30 cellular contexts compared by ENCODE assay signal in the genomic region with DNA sequence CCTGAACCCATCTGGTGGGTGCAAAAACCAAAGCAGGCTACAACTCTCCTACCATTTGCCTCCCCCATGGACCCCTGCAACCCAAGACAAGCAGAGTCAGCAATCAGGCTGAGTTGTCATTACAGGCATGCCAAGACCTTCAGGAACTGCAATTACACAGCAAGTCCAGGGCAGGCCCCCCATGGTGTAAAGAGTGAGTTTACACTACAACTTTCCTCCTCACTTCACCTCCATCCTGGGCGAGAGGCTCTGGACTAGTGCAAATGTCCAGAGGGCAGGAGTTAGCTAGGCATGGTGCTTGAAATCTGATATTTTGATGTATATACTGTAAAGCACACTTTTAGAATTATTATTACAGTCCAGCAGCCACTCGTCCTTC. TPM values are rescaled to one million over a fixed set of nuclear protein-coding genes. Genes with fewer than 3 reads are reported as not detected.
"Had no signal": no experiment of that assay in that cellular context is flagged by ENCODE, and none has a peak within 500 bp of the region (broad histone marks: within the 10 kb centered on the region; RNA-seq: fewer than 3 reads in every experiment).

No MANE protein-coding gene starts in this region.

- H3K9me3 ChIP-seq: adrenal gland, ascending aorta, esophagus muscularis mucosa, heart right ventricle, left lung, lower lobe of right lung, mucosa of descending colon, ovary, prostate gland, stomach, thyroid gland, upper lobe of left lung had no signal

- H3K4me1 ChIP-seq: adrenal gland, ascending aorta, foreskin keratinocyte, left lung, lower lobe of right lung, prostate gland, stomach, thyroid gland had no signal

- ATAC-seq: heart right ventricle; left lung; lower lobe of right lung; stimulated activated naive B cell treated with anti-CD40 and anti-IgM and Interleukin-4, amounts not matched to agents 10 μg/mL and 1 μg/mL and 100 μg/mL, for 72 hours; T-helper 17 cell had no signal

- H3K36me3 Mint-ChIP-seq: activated naive CD8-positive, alpha-beta T cell treated with anti-CD3 and anti-CD28 coated beads for 36 hours; brain; stimulated activated naive B cell treated with anti-CD40 and anti-IgM and Interleukin-4, amounts not matched to agents 10 μg/mL and 1 μg/mL and 100 μg/mL, for 72 hours had no signal

- H3K27ac ChIP-seq: adrenal gland, ascending aorta, esophagus muscularis mucosa, foreskin keratinocyte, heart right ventricle, left lung, lower lobe of right lung, ovary, prostate gland, stomach, thyroid gland, upper lobe of left lung had no signal

- H3K27me3 ChIP-seq: adrenal gland, ascending aorta, esophagus muscularis mucosa, foreskin keratinocyte, heart right ventricle, left lung, ovary, stomach, thyroid gland, upper lobe of left lung had no signal

- H3K4me3 Mint-ChIP-seq: activated CD4-positive, alpha-beta memory T cell treated with anti-CD3 and anti-CD28 coated beads, Interleukin-2, amount 10 ng/mL, durations not matched to agents 7 days and 5 days; activated CD4-positive, alpha-beta T cell treated with anti-CD3 and anti-CD28 coated beads, Interleukin-2, amount 10 ng/mL, durations not matched to agents 7 days and 5 days; activated naive CD4-positive, alpha-beta T cell treated with anti-CD3 and anti-CD28 coated beads for 36 hours; activated naive CD8-positive, alpha-beta T cell treated with anti-CD3 and anti-CD28 coated beads for 36 hours; brain; stimulated activated naive B cell treated with anti-CD40 and anti-IgM and Interleukin-4, amounts not matched to agents 10 μg/mL and 1 μg/mL and 100 μg/mL, for 72 hours; T-helper 17 cell had no signal

- H3K4me1 Mint-ChIP-seq: brain had no signal

- H3K4me2 ChIP-seq: smooth muscle cell had no signal

- H3K27ac Mint-ChIP-seq: activated CD4-positive, alpha-beta memory T cell treated with anti-CD3 and anti-CD28 coated beads, Interleukin-2, amount 10 ng/mL, durations not matched to agents 7 days and 5 days; activated CD4-positive, alpha-beta T cell treated with anti-CD3 and anti-CD28 coated beads, Interleukin-2, amount 10 ng/mL, durations not matched to agents 7 days and 5 days; activated naive CD4-positive, alpha-beta T cell treated with anti-CD3 and anti-CD28 coated beads for 36 hours; activated naive CD8-positive, alpha-beta T cell treated with anti-CD3 and anti-CD28 coated beads for 36 hours; brain; stimulated activated naive B cell treated with anti-CD40 and anti-IgM and Interleukin-4, amounts not matched to agents 10 μg/mL and 1 μg/mL and 100 μg/mL, for 72 hours; T-helper 17 cell had no signal

- H3K36me3 ChIP-seq: adrenal gland, ascending aorta, esophagus muscularis mucosa, heart right ventricle, left lung, lower lobe of right lung, ovary, prostate gland, stomach, thyroid gland, upper lobe of left lung had no signal

- DNase-seq: activated CD4-positive, alpha-beta memory T cell treated with anti-CD3 and anti-CD28 coated beads, Interleukin-2, amount 10 ng/mL, durations not matched to agents 7 days and 5 days; activated CD4-positive, alpha-beta T cell treated with anti-CD3 and anti-CD28 coated beads for 1 hour; activated CD4-positive, alpha-beta T cell treated with anti-CD3 and anti-CD28 coated beads, Interleukin-2, amount 10 ng/mL, durations not matched to agents 7 days and 5 days; activated naive CD4-positive, alpha-beta T cell treated with anti-CD3 and anti-CD28 coated beads for 36 hours; activated naive CD8-positive, alpha-beta T cell treated with anti-CD3 and anti-CD28 coated beads for 36 hours; activated T-cell treated with anti-CD3 and anti-CD28 coated beads, Interleukin-2, amount 50 U/mL, for 48 hours; cortex of kidney; foreskin keratinocyte; lower lobe of right lung; mesenchymal stem cell; mucosa of descending colon; retina; stimulated activated CD4-positive, alpha-beta T cell treated with anti-CD3 and anti-CD28 coated beads, Interleukin-15, amount 100 ng/mL, for 24 hours; stimulated activated CD4-positive, alpha-beta T cell treated with anti-CD3 and anti-CD28 coated beads, Interleukin-2, amount 100 ng/mL, for 24 hours; stimulated activated naive B cell treated with anti-CD40 and anti-IgM and Interleukin-4, amounts not matched to agents 10 μg/mL and 1 μg/mL and 100 μg/mL, for 72 hours; stomach; T-helper 17 cell; T1000; thyroid gland had no signal

- H3K4me3 ChIP-seq: adrenal gland, ascending aorta, esophagus muscularis mucosa, heart right ventricle, left lung, lower lobe of right lung, mucosa of descending colon, ovary, prostate gland, smooth muscle cell, stomach, thyroid gland, upper lobe of left lung had no signal

- H3K9me3 Mint-ChIP-seq: activated CD4-positive, alpha-beta memory T cell treated with anti-CD3 and anti-CD28 coated beads, Interleukin-2, amount 10 ng/mL, durations not matched to agents 7 days and 5 days; activated CD4-positive, alpha-beta T cell treated with anti-CD3 and anti-CD28 coated beads, Interleukin-2, amount 10 ng/mL, durations not matched to agents 7 days and 5 days; activated naive CD4-positive, alpha-beta T cell treated with anti-CD3 and anti-CD28 coated beads for 36 hours; activated naive CD8-positive, alpha-beta T cell treated with anti-CD3 and anti-CD28 coated beads for 36 hours; stimulated activated naive B cell treated with anti-CD40 and anti-IgM and Interleukin-4, amounts not matched to agents 10 μg/mL and 1 μg/mL and 100 μg/mL, for 72 hours had no signal

RNA-seq across cellular contexts. Expression of a gene that starts 22.8 kb away (rescaled TPM):
- total RNA-seq: activated CD4-positive, alpha-beta memory T cell treated with anti-CD3 and anti-CD28 coated beads, Interleukin-2, amount 10 ng/mL, durations not matched to agents 7 days and 5 days; activated CD4-positive, alpha-beta T cell treated with anti-CD3 and anti-CD28 coated beads, Interleukin-2, amount 10 ng/mL, durations not matched to agents 7 days and 5 days; activated naive CD4-positive, alpha-beta T cell treated with anti-CD3 and anti-CD28 coated beads for 36 hours; T-helper 17 cell had no signal
- polyA plus RNA-seq: neural cell had no signal

RNA-seq across cellular contexts. Expression of a gene that starts 59.5 kb away (rescaled TPM):
- total RNA-seq: activated CD4-positive, alpha-beta T cell treated with anti-CD3 and anti-CD28 coated beads, Interleukin-2, amount 10 ng/mL, durations not matched to agents 7 days and 5 days had no signal
